ENCODE assay signal across 13 cellular contexts in genomic region chr20:47545499-47545898, GRCh38. TPM values are rescaled to one million over a fixed set of nuclear protein-coding genes. Genes with fewer than 3 reads are reported as not detected.
DNase-seq lines count a peak whose midpoint lies in the region; FAIRE-seq and TF ChIP-seq lines count a peak whose summit lies in the region.
"Had no signal": no experiment of that assay in that cellular context is flagged by ENCODE, and none has a peak within 500 bp of the region (broad histone marks: within the 10 kb centered on the region; RNA-seq: fewer than 3 reads in every experiment).

No MANE protein-coding gene starts in this region.

- H3K4me3 Mint-ChIP-seq in HFFc6 (peak overlapping the region; percentile 76), astrocyte (ENCODE audit: unreplicated experiment) (no peak overlapping the region), nephron progenitor cell (no peak overlapping the region)
- H3K4me3 Mint-ChIP-seq: effector memory CD8-positive, alpha-beta T cell had no signal

- no peak overlapping the region for H3K4me3 ChIP-seq in BLaER1 treated with 17β-estradiol and CSF1 and Interleukin-3, amounts not matched to agents 10 nM and 100 nM
- no peak overlapping the region for H3K4me3 ChIP-seq in astrocyte (ENCODE audit: insufficient read depth, low read depth, low read length)

- peaks cover 46 to 58% (median 52%) of the 10 kb centered on the region in 10 experiments for H3K4me1 ChIP-seq in BLaER1 treated with 17β-estradiol and CSF1 and Interleukin-3, amounts not matched to agents 10 nM and 100 nM
- peaks cover 38% of the 10 kb centered on the region for H3K4me1 ChIP-seq in astrocyte (ENCODE audit: insufficient read depth, low read length)

- H3K4me2 ChIP-seq in BLaER1 treated with 17β-estradiol and CSF1 and Interleukin-3, amounts not matched to agents 10 nM and 100 nM = peak overlapping the region; percentile 46 to 79 (median 55); a peak in 20 of 22 replicates
- peak overlapping the region; percentile 57 for H3K4me2 ChIP-seq in astrocyte (ENCODE audit: low read length)

- H3K36me3 ChIP-seq in BLaER1 treated with 17β-estradiol and CSF1 and Interleukin-3, amounts not matched to agents 10 nM and 100 nM = peaks cover 3 to 40% (median 17%) of the 10 kb centered on the region in 11 experiments; a peak in 18 of 22 replicates
- no peaks in the 10 kb centered on the region for H3K36me3 ChIP-seq in astrocyte (ENCODE audit: insufficient read depth, low read length)

- peaks cover 25 to 98% (median 92%) of the 10 kb centered on the region in 11 experiments for H4K20me1 ChIP-seq in BLaER1 treated with 17β-estradiol and CSF1 and Interleukin-3, amounts not matched to agents 10 nM and 100 nM
- peaks cover 37% of the 10 kb centered on the region for H4K20me1 ChIP-seq in astrocyte (ENCODE audit: insufficient read depth, low read length)

- no peak overlapping the region for H2AFZ ChIP-seq in astrocyte (ENCODE audit: low read depth, low read length)

- H3K4me1 Mint-ChIP-seq in HFFc6 (ENCODE audit: low read depth) (peaks cover 68% of the 10 kb centered on the region), astrocyte (ENCODE audit: low read depth, unreplicated experiment) (peaks cover 33% of the 10 kb centered on the region), nephron progenitor cell (peaks cover 50% of the 10 kb centered on the region)

- H3K9me3 ChIP-seq in BLaER1 treated with 17β-estradiol and CSF1 and Interleukin-3, amounts not matched to agents 10 nM and 100 nM (replicated peaks in 1 of 11) = peaks cover 0 to 11% (median 7%) of the 10 kb centered on the region in 11 experiments; a peak in 9 of 22 replicates
- H3K9me3 ChIP-seq in astrocyte (ENCODE audit: insufficient read depth, low read depth, low read length) = no peaks in the 10 kb centered on the region

- H3K9ac ChIP-seq in BLaER1 treated with 17β-estradiol and CSF1 and Interleukin-3, amounts not matched to agents 10 nM and 100 nM = no peak overlapping the region
- H3K9ac ChIP-seq in astrocyte (ENCODE audit: low read length) = peak overlapping the region; percentile 47

- H3K27ac Mint-ChIP-seq in HFFc6 (peak overlapping the region; percentile 86), astrocyte (ENCODE audit: unreplicated experiment) (no peak overlapping the region), nephron progenitor cell (peak overlapping the region; percentile 73)

- H3K36me3 Mint-ChIP-seq in HFFc6 (ENCODE audit: low read depth) (no peaks in the 10 kb centered on the region), astrocyte (ENCODE audit: low read depth, unreplicated experiment) (no peaks in the 10 kb centered on the region), nephron progenitor cell (ENCODE audit: low read depth) (peaks cover 34% of the 10 kb centered on the region)

- H3K9me3 Mint-ChIP-seq in HFFc6 (no peaks in the 10 kb centered on the region), astrocyte (ENCODE audit: unreplicated experiment) (no peaks in the 10 kb centered on the region), nephron progenitor cell (no peaks in the 10 kb centered on the region)
- H3K9me3 Mint-ChIP-seq: effector memory CD8-positive, alpha-beta T cell had no signal

- H3K27ac ChIP-seq in BLaER1 treated with 17β-estradiol and CSF1 and Interleukin-3, amounts not matched to agents 10 nM and 100 nM = no peak overlapping the region
- H3K27ac ChIP-seq in astrocyte (ENCODE audit: low read depth, low read length) = peak overlapping the region; percentile 65

- no peak for TF ChIP-seq CTCF in HFFc6 (IDR thresholded peaks at IDR 0.05)
- no peak for TF ChIP-seq CTCF in astrocyte (IDR thresholded peaks at IDR 0.05; ENCODE audit: insufficient read depth, low read depth, low read length)
- TF ChIP-seq CTCF in nephron progenitor cell (IDR thresholded peaks at IDR 0.05) = no peak

- H3K79me2 ChIP-seq in astrocyte (ENCODE audit: insufficient read depth, low read length) = peaks cover 76% of the 10 kb centered on the region

- H3K27me3 Mint-ChIP-seq in HFFc6 (ENCODE audit: insufficient read depth) = peaks cover 6% of the 10 kb centered on the region
- H3K27me3 Mint-ChIP-seq in astrocyte (ENCODE audit: low read depth, unreplicated experiment) = no peaks in the 10 kb centered on the region
- H3K27me3 Mint-ChIP-seq in nephron progenitor cell (ENCODE audit: low read depth, poor library complexity) = no peaks in the 10 kb centered on the region
- H3K27me3 Mint-ChIP-seq: effector memory CD8-positive, alpha-beta T cell had no signal

- DNase-seq in HFFc6 = no peak
- DNase-seq in astrocyte (ENCODE audit: low read depth) = no peak
- no peak for DNase-seq in nephron progenitor cell
- DNase-seq in GOT3 (lab: John Stamatoyannopoulos, UW) = no peak
- DNase-seq in NCI-H2029 treated with DMSO at 0.1 percent for 48 hours (lab: John Stamatoyannopoulos, UW) = no peak
- no peak for DNase-seq in iPS-NIHi7 (ENCODE audit: extremely low spot score)
- DNase-seq: activated CD4-positive, alpha-beta T cell treated with anti-CD3 and anti-CD28 coated beads, Interleukin-2, amount 50 U/mL, for 48 hours; amygdala; effector memory CD8-positive, alpha-beta T cell; hippocampal formation; NCI-H1092; NCI-H524 treated with DMSO at 0.1 percent for 48 hours had no signal

- no peak for FAIRE-seq in astrocyte (lab: Jason Lieb, UNC)

- no peaks in the 10 kb centered on the region for H3K27me3 ChIP-seq in BLaER1 treated with 17β-estradiol and CSF1 and Interleukin-3, amounts not matched to agents 10 nM and 100 nM
- no peaks in the 10 kb centered on the region for H3K27me3 ChIP-seq in astrocyte (ENCODE audit: insufficient read depth, low read length)

RNA-seq across cellular contexts. Expression of gene NCOA3, which starts 43.8 kb away (rescaled TPM):
- 10 to 100 TPM; 28.6 to 40.9 (median 32.7) TPM for total RNA-seq in HFFc6 (2021; fragmentation: NEBNext Ultra II Directional; extraction: Animal tissue kit (Norgen Biotek cat#: 25700))
- total RNA-seq in astrocyte = 30.5 and 31.0 TPM in 2 replicates
